Comparison of ENCODE assay signal across 16 cellular contexts in genomic region chr13:54029720-54030119, GRCh38.
DNase-seq lines count a peak whose midpoint lies in the region; ATAC-seq and TF ChIP-seq lines count a peak whose summit lies in the region.
"Had no signal": no experiment of that assay in that cellular context is flagged by ENCODE, and none has a peak within 500 bp of the region (broad histone marks: within the 10 kb centered on the region; RNA-seq: fewer than 3 reads in every experiment).

No MANE protein-coding gene starts in this region.

- peaks cover 3% of the 10 kb centered on the region for H3K27me3 Mint-ChIP-seq in brain
- H3K27me3 Mint-ChIP-seq: central memory CD8-positive, alpha-beta T cell had no signal

- peaks cover 7 to 35% (median 18%) of the 10 kb centered on the region in 5 experiments for H3K9me3 Mint-ChIP-seq in brain

- peak; percentile 75 for DNase-seq in NB4 (ENCODE audit: low read depth)
- DNase-seq in activated T-cell treated with anti-CD3 and anti-CD28 coated beads, Interleukin-2, amount 50 U/mL, for 1 hour = no peak
- DNase-seq in middle frontal gyrus (ENCODE audit: extremely low spot score, low spot score) = no peak
- no peak for DNase-seq in erythroblast (lab: John Stamatoyannopoulos, UW)
- no peak for DNase-seq in NCI-H2227 (lab: John Stamatoyannopoulos, UW; ENCODE audit: unreplicated experiment)
- DNase-seq: glutamatergic neuron; NCI-H1417; stimulated activated CD4-positive, alpha-beta T cell treated with anti-CD3 and anti-CD28 coated beads, Interleukin-1b, Interleukin-23, amount 100 ng/mL, for 48 hours; transverse colon had no signal

- H3K4me3 ChIP-seq in BLaER1 = no peak overlapping the region
- H3K4me3 ChIP-seq in NB4 (ENCODE audit: low read depth, low read length) = peak overlapping the region; percentile 37
- H3K4me3 ChIP-seq: transverse colon had no signal

- TF ChIP-seq CTCF in NB4 (IDR thresholded peaks at IDR 0.05; ENCODE audit: low read depth, low read length) (no peak), brain (conservative IDR thresholded peaks at IDR 0.05) (no peak)

- H3K4me1 ChIP-seq in BLaER1 = peaks cover 20% of the 10 kb centered on the region
- H3K4me1 ChIP-seq: transverse colon had no signal

- peak overlapping the region; percentile 29 to 88 (median 46) for H3K27ac Mint-ChIP-seq in brain
- H3K27ac Mint-ChIP-seq: WTC11 had no signal

- H3K4me2 ChIP-seq in BLaER1 = peak overlapping the region; percentile 49

- H3K9me3 ChIP-seq in BLaER1 = peaks cover 26% of the 10 kb centered on the region

- H3K4me1 Mint-ChIP-seq in brain = peaks cover 9% of the 10 kb centered on the region
- H3K4me1 Mint-ChIP-seq: central memory CD8-positive, alpha-beta T cell had no signal

- no peaks in the 10 kb centered on the region for H3K36me3 ChIP-seq in BLaER1
- H3K36me3 ChIP-seq: transverse colon had no signal

- H3K27ac ChIP-seq in BLaER1 = peak overlapping the region; percentile 75
- H3K27ac ChIP-seq: transverse colon had no signal

- no peaks in the 10 kb centered on the region for H3K36me3 Mint-ChIP-seq in brain

- peak overlapping the region in 4 of 5 experiments; percentile 18 to 49 (median 31) for H3K4me3 Mint-ChIP-seq in brain
- H3K4me3 Mint-ChIP-seq: central memory CD8-positive, alpha-beta T cell; WTC11 had no signal

- H4K20me1 ChIP-seq in BLaER1 = no peaks in the 10 kb centered on the region

- ATAC-seq in GM21786 (IDR thresholded peaks at IDR 0.05; ENCODE audit: unreplicated experiment) = peak; percentile 5
- ATAC-seq: HCT116, SK-N-SH treated with all-trans-retinoic acid at 6 μM for 48 hours had no signal

- no peaks in the 10 kb centered on the region for H3K27me3 ChIP-seq in BLaER1
- H3K27me3 ChIP-seq: transverse colon had no signal

- 0 out of 2 replicates have a peak overlapping the region, but pooled peaks have one; percentile 37 for H3K9ac ChIP-seq in BLaER1

- TF ChIP-seq POLR2A in NB4 (IDR thresholded peaks at IDR 0.05; ENCODE audit: extremely low read depth, insufficient read length) (no peak), erythroblast (IDR thresholded peaks at IDR 0.05; ENCODE audit: low read length) (no peak)
